ENCODE assay signal across 21 cellular contexts in genomic region chrX:129472116-129472515, GRCh38. TPM values are rescaled to one million over a fixed set of nuclear protein-coding genes. Genes with fewer than 3 reads are reported as not detected.
DNase-seq lines count a peak whose midpoint lies in the region; ATAC-seq and TF ChIP-seq lines count a peak whose summit lies in the region.
"Had no signal": no experiment of that assay in that cellular context is flagged by ENCODE, and none has a peak within 500 bp of the region (broad histone marks: within the 10 kb centered on the region; RNA-seq: fewer than 3 reads in every experiment).

No MANE protein-coding gene starts in this region.

- no peak overlapping the region for H3K4me3 Mint-ChIP-seq in nephron progenitor cell
- H3K4me3 Mint-ChIP-seq: activated CD4-positive, alpha-beta T cell treated with anti-CD3 and anti-CD28 coated beads, Interleukin-2, amount 10 ng/mL, durations not matched to agents 24 days and 14 days; CD14-positive monocyte; neural crest cell had no signal

- no peaks in the 10 kb centered on the region for H3K36me3 ChIP-seq in prostate gland
- H3K36me3 ChIP-seq: transverse colon had no signal

- no peaks in the 10 kb centered on the region for H3K27me3 Mint-ChIP-seq in nephron progenitor cell (ENCODE audit: low read depth, poor library complexity)

- 30% methylated on average over 1 of the region's 1 CpG for WGBS in prostate gland

- peak; percentile 8 for DNase-seq in GM03348 (ENCODE audit: low spot score)
- DNase-seq in NCI-H69 (lab: John Stamatoyannopoulos, UW): peak; percentile 79
- DNase-seq in epithelial cell of esophagus (ENCODE audit: low read depth): peak; percentile 38
- peak; percentile 17 for DNase-seq in prostate gland (ENCODE audit: low spot score)
- DNase-seq in left lobe of liver (ENCODE audit: low spot score): no peak
- DNase-seq in nephron progenitor cell: no peak
- DNase-seq: activated CD4-positive, alpha-beta T cell treated with anti-CD3 and anti-CD28 coated beads, Interleukin-2, amount 10 ng/mL, durations not matched to agents 24 days and 14 days; activated CD8-positive, alpha-beta memory T cell treated with anti-CD3 and anti-CD28 coated beads, Interleukin-2, amount 50 U/mL, for 48 hours; erythroblast; H7; heart right ventricle; islet precursor cell; MM.1S; NCI-H2029 treated with DMSO at 0.1 percent for 48 hours; NCI-H524 treated with DMSO at 0.1 percent for 48 hours; stimulated activated naive CD4-positive, alpha-beta T cell treated with Interleukin-2 at 50 U/mL for 16 hours; transverse colon had no signal

- H3K27me3 ChIP-seq in prostate gland (replicated peaks; ENCODE audit: insufficient read depth): no peaks in the 10 kb centered on the region
- H3K27me3 ChIP-seq: ascending aorta, transverse colon had no signal

- H3K27ac ChIP-seq in prostate gland: no peak overlapping the region
- H3K27ac ChIP-seq: ascending aorta, heart right ventricle, transverse colon had no signal

- no peak for TF ChIP-seq CTCF in epithelial cell of esophagus (IDR thresholded peaks at IDR 0.05; ENCODE audit: insufficient read depth, low read depth, low read length, missing control alignments)
- no peak for TF ChIP-seq CTCF in prostate gland (IDR thresholded peaks at IDR 0.05)
- TF ChIP-seq CTCF in nephron progenitor cell (IDR thresholded peaks at IDR 0.05): no peak

- no peak for TF ChIP-seq POLR2A in prostate gland (IDR thresholded peaks at IDR 0.05)

- ATAC-seq in HG03565 (IDR thresholded peaks at IDR 0.05; ENCODE audit: unreplicated experiment) (no peak), left lobe of liver (no peak)
- ATAC-seq: heart right ventricle had no signal

- no peaks in the 10 kb centered on the region for H3K9me3 Mint-ChIP-seq in nephron progenitor cell
- H3K9me3 Mint-ChIP-seq: activated CD4-positive, alpha-beta T cell treated with anti-CD3 and anti-CD28 coated beads, Interleukin-2, amount 10 ng/mL, durations not matched to agents 24 days and 14 days; CD14-positive monocyte; neural crest cell had no signal

- intact Hi-C loops in prostate gland (cut with DNase I): no loop called here

- no peaks in the 10 kb centered on the region for H3K9me3 ChIP-seq in prostate gland
- H3K9me3 ChIP-seq: ascending aorta, heart right ventricle, transverse colon had no signal

- no peak overlapping the region for H3K27ac Mint-ChIP-seq in nephron progenitor cell
- H3K27ac Mint-ChIP-seq: activated CD4-positive, alpha-beta T cell treated with anti-CD3 and anti-CD28 coated beads, Interleukin-2, amount 10 ng/mL, durations not matched to agents 24 days and 14 days; CD14-positive monocyte had no signal

- no peaks in the 10 kb centered on the region for H3K4me1 Mint-ChIP-seq in nephron progenitor cell
- H3K4me1 Mint-ChIP-seq: activated CD4-positive, alpha-beta T cell treated with anti-CD3 and anti-CD28 coated beads, Interleukin-2, amount 10 ng/mL, durations not matched to agents 24 days and 14 days; CD14-positive monocyte; neural crest cell had no signal

- H3K36me3 Mint-ChIP-seq in nephron progenitor cell (ENCODE audit: low read depth): peaks cover 75% of the 10 kb centered on the region
- H3K36me3 Mint-ChIP-seq: CD14-positive monocyte had no signal

- no peaks in the 10 kb centered on the region for H3K4me1 ChIP-seq in prostate gland (replicated peaks)
- H3K4me1 ChIP-seq: ascending aorta, heart right ventricle, transverse colon had no signal

- H3K4me3 ChIP-seq in epithelial cell of esophagus (ENCODE audit: low read length) (no peak overlapping the region), prostate gland (no peak overlapping the region)
- H3K4me3 ChIP-seq: ascending aorta, heart right ventricle, transverse colon had no signal

RNA-seq across cellular contexts. Expression of gene SMARCA1, which starts 51.2 kb away (rescaled TPM):
- 100 to 1,000 TPM in 1 of 2 donors, 10 to 100 TPM in 1; 41.9 to 157 TPM for total RNA-seq in prostate gland
- 22.7 TPM for total RNA-seq in left lobe of liver
- total RNA-seq: activated CD4-positive, alpha-beta T cell treated with anti-CD3 and anti-CD28 coated beads, Interleukin-2, amount 10 ng/mL, durations not matched to agents 24 days and 14 days had no signal

Comparison
In these comparisons a context has a peak if more than half of its experiments do, and no peak if none do; other contexts are left out.
1. DNase-seq: peak in GM03348 (single experiment), NCI-H69 (single experiment), epithelial cell of esophagus (single experiment) and prostate gland (single experiment); none in left lobe of liver (single experiment) and nephron progenitor cell (single experiment).